1 cellular context compared by ENCODE assay signal in genomic region chr11:57432017-57432590, GRCh38.
A peak's percentile ranks its signal among the peaks of the same experiment; 100 is the strongest.
TF ChIP-seq lines count a peak whose summit lies in the region.

No MANE protein-coding gene starts in this region.

TF ChIP-seq in K562, 482 proteins besides CTCF, POLR2A, EP300 and RAD21:
- TF ChIP-seq SPI1 (IDR thresholded peaks at IDR 0.05; ENCODE audit: borderline replicate concordance, low read depth, low read length) (peak; percentile 51; the same call in 1 of the 2 replicates), HIVEP1 (CRISPR knock-in tag; IDR thresholded peaks at IDR 0.05) (no peak), ZBTB9 (CRISPR knock-in tag; IDR thresholded peaks at IDR 0.05) (no peak), ZNF766 (CRISPR knock-in tag; conservative IDR thresholded peaks at IDR 0.05) (0 out of 2 replicates have a peak, but pooled peaks have one; percentile 1), RBBP5 (IDR thresholded peaks at IDR 0.05; ENCODE audit: borderline replicate concordance, insufficient read depth, low read length, poor library complexity, severe bottlenecking) (peak; percentile 5), NRF1 (conservative IDR thresholded peaks at IDR 0.05 in 1 of 2, IDR thresholded peaks at IDR 0.05 in 1 of 2) (0 out of 4 replicates have a peak, but pooled peaks of 1 of the 2 experiments have one; percentile 7), RBM39 (optimal IDR thresholded peaks at IDR 0.05; ENCODE audit: low read depth, low read length) (peak; percentile 29), NCOR1 (IDR thresholded peaks at IDR 0.05) (no peak), DACH1 (IDR thresholded peaks at IDR 0.05; ENCODE audit: partially characterized antibody) (no peak), KHSRP (IDR thresholded peaks at IDR 0.05) (no peak)
